ENCODE assay signal across 8 cellular contexts in the genomic region with DNA sequence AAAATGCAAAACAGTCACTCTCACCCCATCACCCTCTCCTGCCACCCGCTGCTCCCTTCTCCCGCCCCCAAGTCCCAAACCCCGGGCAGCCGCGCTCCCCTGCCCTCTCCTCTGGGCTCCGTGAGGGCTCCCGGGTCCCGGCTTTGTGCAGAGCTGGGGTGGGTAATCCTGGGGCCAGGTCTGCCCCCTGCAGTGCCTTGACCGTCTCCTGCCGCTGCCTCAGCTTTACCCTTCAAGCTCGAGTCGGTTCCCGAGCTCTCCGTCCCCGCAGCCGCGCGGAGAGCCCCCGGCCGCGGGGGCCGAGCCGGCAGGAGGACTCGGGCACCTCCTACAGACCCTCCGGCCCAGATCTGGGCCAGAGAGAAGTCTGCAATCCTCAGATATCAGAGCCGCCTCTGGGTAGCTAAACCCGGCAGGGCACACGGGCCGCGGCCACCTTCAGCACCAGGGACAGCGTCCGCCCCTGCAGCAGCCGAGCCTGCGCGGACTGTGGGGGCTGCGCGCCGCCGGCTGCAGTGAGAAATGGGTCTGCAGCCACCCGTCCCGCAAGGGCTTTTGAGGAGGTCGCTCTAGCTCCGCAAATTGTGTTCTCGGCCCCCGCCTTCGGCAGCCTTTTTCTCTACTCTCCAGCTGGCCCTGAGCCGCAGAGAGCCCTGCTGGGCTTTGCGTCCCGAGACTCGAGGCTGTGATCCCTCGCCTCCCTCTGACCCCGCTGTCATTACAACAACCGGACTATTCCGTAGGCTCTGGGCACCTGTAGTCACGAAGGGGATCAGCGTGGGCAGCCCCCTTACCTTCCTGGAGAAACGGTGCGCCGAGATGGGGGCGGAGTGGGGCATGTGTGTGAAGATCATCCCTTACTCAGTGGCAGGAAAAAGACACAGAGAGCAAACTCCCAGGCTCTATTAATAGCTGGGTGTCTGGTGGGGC. TPM values are rescaled to one million over a fixed set of nuclear protein-coding genes. Genes with fewer than 3 reads are reported as not detected.
DNase-seq lines count a peak whose midpoint lies in the region; ATAC-seq lines count a peak whose summit lies in the region.
"Had no signal": no experiment of that assay in that cellular context is flagged by ENCODE, and none has a peak within 500 bp of the region (broad histone marks: within the 10 kb centered on the region; RNA-seq: fewer than 3 reads in every experiment).

No MANE protein-coding gene starts in this region.

- H3K27ac Mint-ChIP-seq in activated naive CD4-positive, alpha-beta T cell treated with anti-CD3 and anti-CD28 coated beads, Interleukin-2, amount 50 U/mL, for 72 hours, result no peak overlapping the region

- DNase-seq in H4 (ENCODE audit: low spot score), result peak; percentile 22
- peak; percentile 12 for DNase-seq in OCI-M2 (lab: John Stamatoyannopoulos, UW; ENCODE audit: unreplicated experiment)
- peak in 1 of 2 donors; percentile 66 for DNase-seq in activated naive CD4-positive, alpha-beta T cell treated with anti-CD3 and anti-CD28 coated beads, Interleukin-2, amount 50 U/mL, for 72 hours (ENCODE audit: low spot score in 2 of 2)
- DNase-seq in left ventricle myocardium superior, result peak; percentile 76
- DNase-seq in pulmonary artery endothelial cell (ENCODE audit: low read depth, low spot score), result peak; percentile 7
- DNase-seq in NCI-H2081 (lab: John Stamatoyannopoulos, UW), result no peak

- intact Hi-C loops in left ventricle myocardium superior (cut with micrococcal nuclease), result no loop called here

- ATAC-seq in activated naive CD4-positive, alpha-beta T cell treated with anti-CD3 and anti-CD28 coated beads, Interleukin-2, amount 50 U/mL, for 72 hours, result peak; percentile 43 to 80
- ATAC-seq in left ventricle myocardium superior (peak; percentile 88), HG02759 (IDR thresholded peaks at IDR 0.05; ENCODE audit: unreplicated experiment) (no peak)

- H3K36me3 Mint-ChIP-seq in activated naive CD4-positive, alpha-beta T cell treated with anti-CD3 and anti-CD28 coated beads, Interleukin-2, amount 50 U/mL, for 72 hours, result no peaks in the 10 kb centered on the region

- H3K9me3 Mint-ChIP-seq in activated naive CD4-positive, alpha-beta T cell treated with anti-CD3 and anti-CD28 coated beads, Interleukin-2, amount 50 U/mL, for 72 hours, result no peaks in the 10 kb centered on the region

RNA-seq across cellular contexts. Expression of a gene that starts 1.2 kb away (rescaled TPM):
- not detected in 2 replicates for total RNA-seq in H4 (2014; rRNA removed; shearing (Covaris generic))
- not detected for total RNA-seq in activated naive CD4-positive, alpha-beta T cell treated with anti-CD3 and anti-CD28 coated beads, Interleukin-2, amount 50 U/mL, for 72 hours
- not detected for total RNA-seq in left ventricle myocardium superior
- total RNA-seq in pulmonary artery endothelial cell, result not detected in 2 replicates
- total RNA-seq: thoracic aorta had no signal

Comparison
In these comparisons a context has a peak if more than half of its experiments do, and no peak if none do; other contexts are left out.
1. DNase-seq: peak in H4 (single experiment), OCI-M2 (single experiment), left ventricle myocardium superior (single experiment) and pulmonary artery endothelial cell (single experiment); none in NCI-H2081 (0 of 2).